Comparison of ENCODE assay signal across 10 cellular contexts in the genomic region with DNA sequence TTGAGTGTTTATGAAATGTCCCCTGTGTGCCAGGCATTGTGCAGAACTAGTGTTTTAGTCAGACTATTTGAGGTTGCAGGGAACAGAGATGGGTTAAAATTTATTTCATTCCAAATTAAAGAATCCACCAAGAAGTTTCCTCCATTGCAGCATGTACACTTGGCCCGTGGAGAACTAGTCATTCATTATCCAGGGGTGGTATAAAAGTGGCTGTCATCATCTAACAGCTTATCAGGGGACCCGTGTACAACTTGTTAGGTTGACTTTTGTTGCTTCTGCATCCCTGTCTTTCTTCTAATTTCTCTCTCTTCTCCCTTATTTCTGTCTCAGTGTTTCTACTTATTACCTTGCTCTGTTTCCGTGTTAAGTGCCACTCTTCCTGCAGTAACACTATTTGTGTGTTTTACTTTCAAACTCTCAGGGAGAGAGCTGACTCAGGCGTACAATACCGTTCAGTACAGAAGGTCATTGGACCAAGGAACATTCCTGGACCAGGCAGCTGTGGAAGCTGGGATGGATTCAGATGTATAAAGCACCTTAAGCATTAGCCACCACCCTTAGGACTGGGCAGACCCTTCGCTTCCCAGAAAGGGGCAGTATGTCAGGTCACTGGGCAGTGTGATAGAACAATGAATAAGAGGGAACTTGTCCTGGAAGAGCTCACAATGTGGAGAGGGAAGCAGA. TPM values are rescaled to one million over a fixed set of nuclear protein-coding genes. Genes with fewer than 3 reads are reported as not detected.
DNase-seq lines count a peak whose midpoint lies in the region; ATAC-seq, FAIRE-seq and TF ChIP-seq lines count a peak whose summit lies in the region.
"Had no signal": no experiment of that assay in that cellular context is flagged by ENCODE, and none has a peak within 500 bp of the region (broad histone marks: within the 10 kb centered on the region; RNA-seq: fewer than 3 reads in every experiment).

No MANE protein-coding gene starts in this region.

- WGBS in heart left ventricle, 4 donors, result 27 to 32% (median 29%) methylated on average over 6 of the region's 6 CpGs
- WGBS in SK-N-SH (ENCODE audit: low lambda C conversion rate), result 78% methylated on average over 6 of the region's 6 CpGs

- TF ChIP-seq CTCF in heart left ventricle (IDR thresholded peaks at IDR 0.05), result no peak
- no peak for TF ChIP-seq CTCF in osteocyte (IDR thresholded peaks at IDR 0.05)
- TF ChIP-seq CTCF in RWPE1 (conservative IDR thresholded peaks at IDR 0.05; ENCODE audit: low read depth), result no peak
- TF ChIP-seq CTCF in SK-N-SH (IDR thresholded peaks at IDR 0.05), result no peak

- no peak overlapping the region for H3K27ac Mint-ChIP-seq in activated T-helper 2 cell treated with anti-CD3 and anti-CD28 coated beads, Interferon-gamma antibody, Interleukin-2, Interleukin-4, amounts not matched to agents 10 μg/mL and 5 μg/mL and 100 μg/mL, durations not matched to agents 14 hours and 24 hours and 36 hours
- H3K27ac Mint-ChIP-seq in osteocyte (ENCODE audit: unreplicated experiment), result peak overlapping the region; percentile 64

- H3K27me3 ChIP-seq in heart left ventricle (no peaks in the 10 kb centered on the region), SK-N-SH (ENCODE audit: insufficient read depth) (no peaks in the 10 kb centered on the region)

- H3K4me3 Mint-ChIP-seq in activated T-helper 2 cell treated with anti-CD3 and anti-CD28 coated beads, Interferon-gamma antibody, Interleukin-2, Interleukin-4, amounts not matched to agents 10 μg/mL and 5 μg/mL and 100 μg/mL, durations not matched to agents 14 hours and 24 hours and 36 hours (ENCODE audit: low read depth), result peak overlapping the region; percentile 0
- no peak overlapping the region for H3K4me3 Mint-ChIP-seq in osteocyte (ENCODE audit: unreplicated experiment)

- peaks cover 96% of the 10 kb centered on the region for H4K20me1 ChIP-seq in SK-N-SH (ENCODE audit: insufficient read depth)

- H2AFZ ChIP-seq in SK-N-SH (ENCODE audit: low read depth), result no peak overlapping the region

- H3K4me3 ChIP-seq in heart left ventricle (no peak overlapping the region), SK-N-SH (ENCODE audit: low read depth in 2 of 2, low read length in 1 of 2) (no peak overlapping the region)

- peaks cover 6% of the 10 kb centered on the region for H3K36me3 Mint-ChIP-seq in activated T-helper 2 cell treated with anti-CD3 and anti-CD28 coated beads, Interferon-gamma antibody, Interleukin-2, Interleukin-4, amounts not matched to agents 10 μg/mL and 5 μg/mL and 100 μg/mL, durations not matched to agents 14 hours and 24 hours and 36 hours (ENCODE audit: low read depth)
- no peaks in the 10 kb centered on the region for H3K36me3 Mint-ChIP-seq in osteocyte (ENCODE audit: unreplicated experiment)

- FAIRE-seq in H54 (lab: Jason Lieb, UNC), result peak; percentile 41
- FAIRE-seq: G401.6 had no signal

- no peak overlapping the region for H3K4me2 ChIP-seq in SK-N-SH

- DNase-seq in H54 (ENCODE audit: insufficient read length, low spot score), result no peak
- DNase-seq in activated T-helper 2 cell treated with anti-CD3 and anti-CD28 coated beads, Interferon-gamma antibody, Interleukin-2, Interleukin-4, amounts not matched to agents 10 μg/mL and 5 μg/mL and 100 μg/mL, durations not matched to agents 14 hours and 24 hours and 36 hours (ENCODE audit: low spot score), result no peak
- no peak for DNase-seq in heart left ventricle
- DNase-seq in osteocyte (ENCODE audit: extremely low spot score, unreplicated experiment), result no peak
- no peak for DNase-seq in RWPE1 (ENCODE audit: low spot score)
- DNase-seq in SK-N-SH, result no peak
- no peak for DNase-seq in AG08395 (ENCODE audit: low spot score)
- DNase-seq: T1000 had no signal

- CTCF ChIA-PET in RWPE1 (lab: Yijun Ruan, JAX) (interaction anchor here (0.8 to 1.5 kb wide), 2 partner anchors 10 to 13 kb away, joined by 4 to 5 read pairs; no protein-coding TSS in a partner anchor), SK-N-SH (lab: Yijun Ruan, JAX) (interaction anchor here (1.0 to 2.5 kb wide), 3 partner anchors 8 to 581 kb away, joined by 3 to 10 read pairs (median 3); no protein-coding TSS in a partner anchor)

- peaks cover 96% of the 10 kb centered on the region for H3K79me2 ChIP-seq in SK-N-SH (ENCODE audit: insufficient read depth)

- H3K36me3 ChIP-seq in heart left ventricle (no peaks in the 10 kb centered on the region), SK-N-SH (replicated peaks in 1 of 2; ENCODE audit: control insufficient read depth in 1 of 2, insufficient read depth in 2 of 2, low read length in 1 of 2) (peaks cover 2% of the 10 kb centered on the region in 2 experiments)

- no peaks in the 10 kb centered on the region for H3K27me3 Mint-ChIP-seq in activated T-helper 2 cell treated with anti-CD3 and anti-CD28 coated beads, Interferon-gamma antibody, Interleukin-2, Interleukin-4, amounts not matched to agents 10 μg/mL and 5 μg/mL and 100 μg/mL, durations not matched to agents 14 hours and 24 hours and 36 hours (ENCODE audit: low read depth)
- H3K27me3 Mint-ChIP-seq in osteocyte (ENCODE audit: unreplicated experiment), result no peaks in the 10 kb centered on the region

- H3K9ac ChIP-seq in SK-N-SH, result no peak overlapping the region

- H3K27ac ChIP-seq in heart left ventricle (peak overlapping the region in 1 of 12 donors; percentile 50), RWPE1 (no peak overlapping the region), SK-N-SH (ENCODE audit: low read depth in 2 of 2, low read length in 1 of 2) (peak overlapping the region in 1 of 2 experiments; percentile 22; a peak in 1 of 4 replicates)

- no peaks in the 10 kb centered on the region for H3F3A ChIP-seq in SK-N-SH (replicated peaks; ENCODE audit: insufficient read depth)

- POLR2A ChIA-PET in RWPE1 (lab: Yijun Ruan, JAX; ENCODE audit: low non-redundant PET) (no interaction called here), SK-N-SH (lab: Yijun Ruan, JAX) (no interaction called here)

- intact Hi-C loops in activated T-helper 2 cell treated with anti-CD3 and anti-CD28 coated beads, Interferon-gamma antibody, Interleukin-2, Interleukin-4, amounts not matched to agents 10 μg/mL and 5 μg/mL and 100 μg/mL, durations not matched to agents 14 hours and 24 hours and 36 hours (cut with micrococcal nuclease), result loop anchor here (5.0 kb wide), 1 partner anchor 579 kb away; no protein-coding TSS in a partner anchor
- intact Hi-C loops in heart left ventricle (cut with DNase I), result loop anchor here in 1 of 10 donors (10.0 kb wide), 1 partner anchor 917 kb away; no protein-coding TSS in a partner anchor

- ATAC-seq in heart left ventricle (peak in 3 of 4 donors; percentile 52 to 70 (median 53)), HG02981 (IDR thresholded peaks at IDR 0.05; ENCODE audit: unreplicated experiment) (no peak)

- H3K4me1 ChIP-seq in heart left ventricle, result peaks cover 3 to 100% (median 77%) of the 10 kb centered on the region in 12 donors
- H3K4me1 ChIP-seq in SK-N-SH (ENCODE audit: control insufficient read depth in 1 of 2, insufficient read depth in 2 of 2, low read depth in 1 of 2, low read length in 1 of 2), result peaks cover 17 to 39% of the 10 kb centered on the region in 2 experiments

- H3K4me1 Mint-ChIP-seq in activated T-helper 2 cell treated with anti-CD3 and anti-CD28 coated beads, Interferon-gamma antibody, Interleukin-2, Interleukin-4, amounts not matched to agents 10 μg/mL and 5 μg/mL and 100 μg/mL, durations not matched to agents 14 hours and 24 hours and 36 hours (ENCODE audit: low read depth), result peaks cover 67% of the 10 kb centered on the region
- H3K4me1 Mint-ChIP-seq in osteocyte (ENCODE audit: unreplicated experiment), result peaks cover 60% of the 10 kb centered on the region

- no peak for TF ChIP-seq POLR2A in H54 (IDR thresholded peaks at IDR 0.05; ENCODE audit: low read depth, low read length)
- TF ChIP-seq POLR2A in heart left ventricle (IDR thresholded peaks at IDR 0.05), result no peak

- H3K9me2 ChIP-seq in SK-N-SH, result no peaks in the 10 kb centered on the region

- H3K9me3 ChIP-seq in heart left ventricle (no peaks in the 10 kb centered on the region), SK-N-SH (no peaks in the 10 kb centered on the region)

- TF ChIP-seq EP300 in SK-N-SH (IDR thresholded peaks at IDR 0.05; ENCODE audit: borderline replicate concordance in 1 of 2, low read depth in 1 of 2, low read length in 1 of 2), result no peak

- H3K9me3 Mint-ChIP-seq in activated T-helper 2 cell treated with anti-CD3 and anti-CD28 coated beads, Interferon-gamma antibody, Interleukin-2, Interleukin-4, amounts not matched to agents 10 μg/mL and 5 μg/mL and 100 μg/mL, durations not matched to agents 14 hours and 24 hours and 36 hours, result no peaks in the 10 kb centered on the region
- H3K9me3 Mint-ChIP-seq in osteocyte (ENCODE audit: unreplicated experiment), result no peaks in the 10 kb centered on the region

- TF ChIP-seq RAD21 in SK-N-SH (IDR thresholded peaks at IDR 0.05; ENCODE audit: low read length), result no peak

RNA-seq across cellular contexts. Expression of a gene that starts 36.1 kb away (rescaled TPM):
- 19.9 and 20.7 TPM in 2 replicates for total RNA-seq in activated T-helper 2 cell treated with anti-CD3 and anti-CD28 coated beads, Interferon-gamma antibody, Interleukin-2, Interleukin-4, amounts not matched to agents 10 μg/mL and 5 μg/mL and 100 μg/mL, durations not matched to agents 14 hours and 24 hours and 36 hours
- total RNA-seq in heart left ventricle, result 10 to 100 TPM in 2 of 9 donors, 1 to 10 TPM in 7; 4.5 to 19.5 (median 7.2) TPM
- 1 to 10 TPM; 2.1 to 2.9 TPM for polyA plus RNA-seq in heart left ventricle
- 15.7 TPM in 2 replicates for total RNA-seq in osteocyte
- 2.2 and 3.5 TPM in 2 replicates for polyA plus RNA-seq in SK-N-SH (2012; rRNA removed)
- 3.0 and 3.6 TPM in 2 replicates for polyA plus RNA-seq in SK-N-SH (2012; cell fraction: cytosol; rRNA removed)
- 3.1 and 6.6 TPM in 2 replicates for polyA plus RNA-seq in SK-N-SH (2012; cell fraction: nucleus; rRNA removed)

RNA-seq across cellular contexts. Expression of a gene that starts 58.0 kb away (rescaled TPM):
- total RNA-seq in activated T-helper 2 cell treated with anti-CD3 and anti-CD28 coated beads, Interferon-gamma antibody, Interleukin-2, Interleukin-4, amounts not matched to agents 10 μg/mL and 5 μg/mL and 100 μg/mL, durations not matched to agents 14 hours and 24 hours and 36 hours, result 11.0 and 13.1 TPM in 2 replicates
- 10 to 100 TPM in 7 of 9 donors, 1 to 10 TPM in 2; 8.6 to 21.0 (median 14.0) TPM for total RNA-seq in heart left ventricle
- 10 to 100 TPM in 1 of 2 donors, 1 to 10 TPM in 1; 6.5 to 12.1 TPM for polyA plus RNA-seq in heart left ventricle
- total RNA-seq in osteocyte, result 10.1 and 11.0 TPM in 2 replicates
- 12.2 and 16.8 TPM in 2 replicates for polyA plus RNA-seq in SK-N-SH (2012; rRNA removed)
- polyA plus RNA-seq in SK-N-SH (2012; cell fraction: cytosol; rRNA removed), result 20.5 and 20.7 TPM in 2 replicates
- 2.4 and 7.7 TPM in 2 replicates for polyA plus RNA-seq in SK-N-SH (2012; cell fraction: nucleus; rRNA removed)
